8 cellular contexts compared by ENCODE assay signal in the genomic region with DNA sequence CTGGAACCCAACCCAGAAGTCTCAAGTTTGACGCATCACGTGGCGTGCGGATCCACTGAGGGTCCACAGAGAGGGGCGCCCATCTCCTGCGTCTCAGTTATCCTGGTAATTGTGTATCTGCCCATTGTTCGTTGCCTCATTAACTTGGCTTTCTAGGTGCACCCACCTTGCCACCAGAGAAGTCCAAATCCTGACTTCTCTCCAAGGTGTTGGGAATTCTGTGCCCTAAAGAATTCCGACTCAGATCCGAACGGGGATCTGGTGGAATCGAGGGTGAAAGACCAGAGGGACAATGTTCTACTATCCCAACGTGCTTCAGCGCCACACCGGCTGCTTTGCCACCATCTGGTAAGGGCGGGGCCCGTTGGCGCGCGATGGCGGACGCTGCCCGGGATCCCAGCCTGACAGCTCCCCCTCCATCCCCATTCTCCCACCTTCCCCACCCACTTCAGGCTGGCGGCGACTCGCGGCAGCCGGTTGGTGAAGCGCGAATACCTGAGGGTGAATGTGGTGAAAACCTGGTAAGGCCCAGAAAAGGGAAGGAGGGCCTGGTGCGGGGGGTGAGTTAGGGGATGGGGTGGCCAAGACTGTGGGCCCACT. TPM values are rescaled to one million over a fixed set of nuclear protein-coding genes. Genes with fewer than 3 reads are reported as not detected.
DNase-seq lines count a peak whose midpoint lies in the region; ATAC-seq and TF ChIP-seq lines count a peak whose summit lies in the region.

No MANE protein-coding gene starts in this region.

- intact Hi-C loops in esophagus muscularis mucosa (cut with DNase I) (no loop called here), ovary (cut with DNase I) (no loop called here)

- H3K36me3 ChIP-seq in esophagus muscularis mucosa (peaks cover 7 to 45% (median 36%) of the 10 kb centered on the region in 4 donors), ovary (no peaks in the 10 kb centered on the region)

- 41% methylated on average over 21 of the region's 30 CpGs for WGBS in esophagus muscularis mucosa
- WGBS in ovary, 3 donors = 21 to 39% (median 24%) methylated on average over 29 to 30 of the region's 30 CpGs

- no peaks in the 10 kb centered on the region for H3K27me3 ChIP-seq in esophagus muscularis mucosa
- H3K27me3 ChIP-seq in ovary = no peaks in the 10 kb centered on the region

- no peaks in the 10 kb centered on the region for H3K9me3 ChIP-seq in esophagus muscularis mucosa
- no peaks in the 10 kb centered on the region for H3K9me3 ChIP-seq in ovary

- H3K4me1 ChIP-seq in esophagus muscularis mucosa (peaks cover 7 to 22% (median 20%) of the 10 kb centered on the region in 4 donors), ovary (ENCODE audit: insufficient read depth) (peaks cover 8% of the 10 kb centered on the region)

- TF ChIP-seq CTCF in esophagus muscularis mucosa (IDR thresholded peaks at IDR 0.05) (no peak), ovary (IDR thresholded peaks at IDR 0.05) (no peak)

- TF ChIP-seq POLR2A in esophagus muscularis mucosa (IDR thresholded peaks at IDR 0.05; ENCODE audit: low read depth) (no peak), ovary (IDR thresholded peaks at IDR 0.05) (no peak)

- H3K27ac ChIP-seq in esophagus muscularis mucosa (replicated peaks in 1 of 4) = peak overlapping the region; percentile 40 to 75 (median 59)
- H3K27ac ChIP-seq in ovary = no peak overlapping the region

- TF ChIP-seq EP300 in esophagus muscularis mucosa (IDR thresholded peaks at IDR 0.05) (no peak), ovary (IDR thresholded peaks at IDR 0.05) (no peak)

- ATAC-seq in GM21737 (IDR thresholded peaks at IDR 0.05; ENCODE audit: unreplicated experiment) = no peak
- no peak for ATAC-seq in GM18502 (IDR thresholded peaks at IDR 0.05; ENCODE audit: poor library complexity, unreplicated experiment)
- ATAC-seq in GM19035 (IDR thresholded peaks at IDR 0.05; ENCODE audit: unreplicated experiment) = no peak

- DNase-seq in DMS 273 (lab: John Stamatoyannopoulos, UW; ENCODE audit: unreplicated experiment) (peak; percentile 75), NCI-H1694 treated with DMSO at 0.1 percent for 48 hours (lab: John Stamatoyannopoulos, UW) (peak; percentile 32), esophagus muscularis mucosa (ENCODE audit: extremely low spot score) (no peak), ovary (no peak), RPMI8226 (no peak)

- H3K4me3 ChIP-seq in esophagus muscularis mucosa (peak overlapping the region; percentile 49 to 58 (median 52)), ovary (peak overlapping the region; percentile 17)

RNA-seq across cellular contexts. Expression of gene REC8, which starts 0.5 kb away (rescaled TPM):
- total RNA-seq in esophagus muscularis mucosa (1 to 10 TPM; 4.6 to 5.9 (median 5.0) TPM), ovary (10 to 100 TPM in 4 of 7 donors, 1 to 10 TPM in 3; 6.2 to 75.4 (median 13.5) TPM)
- 1 to 10 TPM; 4.9 to 5.1 TPM for polyA plus RNA-seq in ovary

RNA-seq across cellular contexts. Expression of gene IRF9, which starts 11.3 kb away (rescaled TPM):
- total RNA-seq in esophagus muscularis mucosa (10 to 100 TPM; 39.5 to 78.3 (median 63.2) TPM), ovary (100 to 1,000 TPM in 1 of 7 donors, 10 to 100 TPM in 6; 31.6 to 151 (median 72.7) TPM)
- polyA plus RNA-seq in ovary = 100 to 1,000 TPM in 1 of 2 donors, 10 to 100 TPM in 1; 87.4 to 212 TPM

RNA-seq across cellular contexts. Expression of gene IPO4, which starts 16.3 kb away (rescaled TPM):
- total RNA-seq in esophagus muscularis mucosa (10 to 100 TPM; 12.9 to 41.6 (median 25.2) TPM), ovary (10 to 100 TPM; 12.3 to 50.9 (median 34.0) TPM)
- 10 to 100 TPM in 1 of 2 donors, 1 to 10 TPM in 1; 5.6 to 11.3 TPM for polyA plus RNA-seq in ovary

RNA-seq across cellular contexts. Expression of gene TM9SF1, which starts 22.9 kb away (rescaled TPM):
- 10 to 100 TPM; 27.0 to 44.6 (median 43.8) TPM for total RNA-seq in esophagus muscularis mucosa
- 10 to 100 TPM; 34.9 to 65.6 (median 44.9) TPM for total RNA-seq in ovary
- polyA plus RNA-seq in ovary = 10 to 100 TPM; 32.3 to 40.0 TPM

RNA-seq across cellular contexts. Expression of gene RNF31, which starts 25.1 kb away (rescaled TPM):
- total RNA-seq in esophagus muscularis mucosa (10 to 100 TPM; 21.7 to 33.3 (median 26.8) TPM), ovary (10 to 100 TPM; 19.2 to 74.4 (median 61.4) TPM)
- polyA plus RNA-seq in ovary = 10 to 100 TPM; 36.1 to 40.0 TPM

Comparison
In these comparisons a context has a peak if more than half of its experiments do, and no peak if none do; other contexts are left out.
1. DNase-seq: peak in DMS 273 (single experiment) and NCI-H1694 treated with DMSO at 0.1 percent for 48 hours (single experiment); none in esophagus muscularis mucosa (single experiment), ovary (0 of 5) and RPMI8226 (single experiment).
2. H3K27ac ChIP-seq: peak in esophagus muscularis mucosa (4 of 4); none in ovary (0 of 2).